8 cellular contexts compared by ENCODE assay signal in genomic region chr3:50572158-50572557, GRCh38. TPM values are rescaled to one million over a fixed set of nuclear protein-coding genes. Genes with fewer than 3 reads are reported as not detected.
A peak's percentile ranks its signal among the peaks of the same experiment; 100 is the strongest.
DNase-seq lines count a peak whose midpoint lies in the region; ATAC-seq and TF ChIP-seq lines count a peak whose summit lies in the region.

No MANE protein-coding gene starts in this region.

- TF ChIP-seq CTCF in cardiac fibroblast (IDR thresholded peaks at IDR 0.05; ENCODE audit: low read depth, low read length) (peak; percentile 95), kidney epithelial cell (IDR thresholded peaks at IDR 0.05; ENCODE audit: insufficient read depth, low read length, poor library complexity, severe bottlenecking) (peak; percentile 94)

- peak; percentile 38 for DNase-seq in NCI-H510A treated with DMSO at 0.1 percent for 48 hours (lab: John Stamatoyannopoulos, UW)
- no peak for DNase-seq in NCI-H510A (lab: John Stamatoyannopoulos, UW)
- DNase-seq in NCI-H1092 treated with DMSO at 0.1 percent for 48 hours (lab: John Stamatoyannopoulos, UW), result peak; percentile 31
- peak; percentile 66 for DNase-seq in activated CD4-positive, CD25-positive, alpha-beta regulatory T cell treated with anti-CD3 and anti-CD28 coated beads, Interleukin-2, amount 50 U/mL, for 16 hours (ENCODE audit: low read depth, low spot score)
- DNase-seq in cardiac fibroblast (ENCODE audit: low read depth in 2 of 2), result peak; percentile 75 to 84
- DNase-seq in kidney epithelial cell (ENCODE audit: low read depth), result no peak
- DNase-seq in stimulated activated CD4-positive, alpha-beta T cell treated with anti-CD3 and anti-CD28 coated beads, Interleukin-1b, Interleukin-23, amount 100 ng/mL, for 24 hours (ENCODE audit: low read depth in 4 of 4, low spot score in 1 of 4), result peak in 3 of 4 experiments; percentile 63 to 80 (median 74)

- no peaks in the 10 kb centered on the region for H3K27me3 ChIP-seq in kidney epithelial cell (ENCODE audit: control insufficient read depth, insufficient read depth, low read length)

- H3K36me3 ChIP-seq in kidney epithelial cell (ENCODE audit: control insufficient read depth, insufficient read depth, low read length), result no peaks in the 10 kb centered on the region

- ATAC-seq in GM19463 (IDR thresholded peaks at IDR 0.05; ENCODE audit: unreplicated experiment), result no peak

- H3K4me3 ChIP-seq in cardiac fibroblast (replicated peaks in 1 of 2; ENCODE audit: low read depth in 2 of 2, low read length in 2 of 2) (no peak overlapping the region), kidney epithelial cell (ENCODE audit: low read depth, low read length) (no peak overlapping the region)

RNA-seq across cellular contexts. Expression of gene HEMK1, which starts 2.8 kb away (rescaled TPM):
- 15.3 and 15.6 TPM in 2 replicates for total RNA-seq in kidney epithelial cell

RNA-seq across cellular contexts. Expression of gene C3orf18, which starts 4.6 kb away (rescaled TPM):
- 5.9 and 11.3 TPM in 2 replicates for total RNA-seq in kidney epithelial cell

RNA-seq across cellular contexts. Expression of gene CISH, which starts 39.4 kb away (rescaled TPM):
- total RNA-seq in kidney epithelial cell, result 3.8 and 4.8 TPM in 2 replicates

RNA-seq across cellular contexts. Expression of gene MAPKAPK3, which starts 44.8 kb away (rescaled TPM):
- 61.1 and 66.2 TPM in 2 replicates for total RNA-seq in kidney epithelial cell

Comparison
In these comparisons a context has a peak if more than half of its experiments do, and no peak if none do; other contexts are left out.
1. DNase-seq: peak in NCI-H510A treated with DMSO at 0.1 percent for 48 hours (single experiment), NCI-H1092 treated with DMSO at 0.1 percent for 48 hours (single experiment), activated CD4-positive, CD25-positive, alpha-beta regulatory T cell treated with anti-CD3 and anti-CD28 coated beads, Interleukin-2, amount 50 U/mL, for 16 hours (single experiment), cardiac fibroblast (2 of 2) and stimulated activated CD4-positive, alpha-beta T cell treated with anti-CD3 and anti-CD28 coated beads, Interleukin-1b, Interleukin-23, amount 100 ng/mL, for 24 hours (3 of 4); none in NCI-H510A (single experiment) and kidney epithelial cell (single experiment).